In the genomic region with DNA sequence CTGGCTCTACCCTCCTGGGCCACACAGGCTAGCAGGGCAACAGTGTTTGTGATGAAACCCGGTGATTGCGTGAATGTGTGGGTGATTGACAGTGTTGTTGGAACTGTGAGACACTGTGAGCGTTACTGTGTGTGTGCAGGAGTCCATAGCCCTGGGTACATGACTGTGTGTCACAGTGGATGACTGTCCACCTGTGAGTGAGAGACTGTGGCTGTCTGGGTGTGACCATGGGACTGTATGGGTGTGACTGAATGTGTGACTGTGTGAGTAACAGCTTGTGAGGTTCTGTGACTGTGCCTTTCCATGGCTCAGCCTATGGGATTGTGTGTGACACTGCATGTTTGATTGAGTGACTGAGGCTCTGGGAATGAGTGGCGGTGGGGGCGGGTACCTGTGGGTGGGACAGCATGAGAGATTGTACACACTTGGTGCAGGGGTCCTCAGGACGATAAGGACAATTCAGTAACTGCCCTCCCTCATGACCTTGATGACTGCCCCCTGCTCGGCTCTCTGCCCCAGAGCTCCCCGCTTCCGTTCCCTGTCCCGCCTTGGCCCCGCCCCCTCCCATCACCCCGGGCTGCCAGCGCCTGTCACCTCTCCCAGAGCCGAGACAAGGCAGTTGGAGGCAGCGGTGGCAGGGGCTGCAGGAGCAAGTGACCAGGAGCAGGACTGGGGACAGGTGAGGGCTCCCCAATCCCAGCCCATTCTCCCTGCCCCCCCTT, we compare ENCODE assay signal across 8 cellular contexts. TPM values are rescaled to one million over a fixed set of nuclear protein-coding genes. Genes with fewer than 3 reads are reported as not detected.
DNase-seq lines count a peak whose midpoint lies in the region; ATAC-seq and TF ChIP-seq lines count a peak whose summit lies in the region.

A gene with protein sequence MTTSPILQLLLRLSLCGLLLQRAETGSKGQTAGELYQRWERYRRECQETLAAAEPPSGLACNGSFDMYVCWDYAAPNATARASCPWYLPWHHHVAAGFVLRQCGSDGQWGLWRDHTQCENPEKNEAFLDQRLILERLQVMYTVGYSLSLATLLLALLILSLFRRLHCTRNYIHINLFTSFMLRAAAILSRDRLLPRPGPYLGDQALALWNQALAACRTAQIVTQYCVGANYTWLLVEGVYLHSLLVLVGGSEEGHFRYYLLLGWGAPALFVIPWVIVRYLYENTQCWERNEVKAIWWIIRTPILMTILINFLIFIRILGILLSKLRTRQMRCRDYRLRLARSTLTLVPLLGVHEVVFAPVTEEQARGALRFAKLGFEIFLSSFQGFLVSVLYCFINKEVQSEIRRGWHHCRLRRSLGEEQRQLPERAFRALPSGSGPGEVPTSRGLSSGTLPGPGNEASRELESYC (plus strand): TSS at position 602 of the 722 bp plus-strand sequence. CDS start 1,300 bp downstream, outside the sequence.

- H3K27me3 ChIP-seq in neuron (ENCODE audit: insufficient read depth, low read length) (peaks cover 18% of the 10 kb centered on the region), vagina (peaks cover 8% of the 10 kb centered on the region)

- H2AFZ ChIP-seq in neuron (ENCODE audit: low read depth, low read length): peak within 1 kb of the TSS; percentile 7

- H3K4me1 ChIP-seq in neuron (ENCODE audit: insufficient read depth, low read length): peaks cover 19% of the 10 kb centered on the region
- peaks cover 35% of the 10 kb centered on the region for H3K4me1 ChIP-seq in vagina

- TF ChIP-seq POLR2A in vagina (IDR thresholded peaks at IDR 0.05): no peak

- H3K36me3 ChIP-seq in neuron (ENCODE audit: insufficient read depth, low read length): no peaks in the 10 kb centered on the region
- no peaks in the 10 kb centered on the region for H3K36me3 ChIP-seq in vagina

- DNase-seq in NCI-H345 (lab: John Stamatoyannopoulos, UW) (peak; percentile 10), NCI-H345 treated with DMSO at 0.1 percent for 48 hours (lab: John Stamatoyannopoulos, UW; ENCODE audit: unreplicated experiment) (no peak), NOMO-1 treated with DMSO at 0.1 percent for 48 hours (lab: John Stamatoyannopoulos, UW; ENCODE audit: unreplicated experiment) (peak; percentile 33), vagina (ENCODE audit: extremely low spot score in 2 of 2) (no peak)
- DNase-seq in activated CD8-positive, alpha-beta memory T cell treated with anti-CD3 and anti-CD28 coated beads, Interleukin-2, amount 50 U/mL, for 4 hours: peak; percentile 62

- H3K9me3 ChIP-seq in neuron (ENCODE audit: low read length) (no peaks in the 10 kb centered on the region), vagina (no peaks in the 10 kb centered on the region)

- H3K27ac ChIP-seq in vagina: no peak within 1 kb of the TSS

- ATAC-seq in esophagus mucosa: peak; percentile 89
- no peak for ATAC-seq in GM19035 (IDR thresholded peaks at IDR 0.05; ENCODE audit: unreplicated experiment)

- no peak for TF ChIP-seq CTCF in vagina (IDR thresholded peaks at IDR 0.05)

- H3K4me3 ChIP-seq in neuron (ENCODE audit: low read length) (peak within 1 kb of the TSS; percentile 44), vagina (peak within 1 kb of the TSS; percentile 35 to 38)

- intact Hi-C loops in vagina (cut with DNase I): no loop called here

RNA-seq across cellular contexts. Expression of the gene that starts here (rescaled TPM):
- 0.16 TPM for total RNA-seq in esophagus mucosa
- 3.4 TPM for total RNA-seq in vagina

Comparison
In these comparisons a context has a peak if more than half of its experiments do, and no peak if none do; other contexts are left out.
1. DNase-seq: peak in NCI-H345 (single experiment), NOMO-1 treated with DMSO at 0.1 percent for 48 hours (single experiment) and activated CD8-positive, alpha-beta memory T cell treated with anti-CD3 and anti-CD28 coated beads, Interleukin-2, amount 50 U/mL, for 4 hours (single experiment); none in NCI-H345 treated with DMSO at 0.1 percent for 48 hours (single experiment) and vagina (0 of 2).
2. Peak in ATAC-seq in esophagus mucosa; RNA of the gene not detected or under 1 TPM.